36 cellular contexts compared by ENCODE assay signal in the genomic region with DNA sequence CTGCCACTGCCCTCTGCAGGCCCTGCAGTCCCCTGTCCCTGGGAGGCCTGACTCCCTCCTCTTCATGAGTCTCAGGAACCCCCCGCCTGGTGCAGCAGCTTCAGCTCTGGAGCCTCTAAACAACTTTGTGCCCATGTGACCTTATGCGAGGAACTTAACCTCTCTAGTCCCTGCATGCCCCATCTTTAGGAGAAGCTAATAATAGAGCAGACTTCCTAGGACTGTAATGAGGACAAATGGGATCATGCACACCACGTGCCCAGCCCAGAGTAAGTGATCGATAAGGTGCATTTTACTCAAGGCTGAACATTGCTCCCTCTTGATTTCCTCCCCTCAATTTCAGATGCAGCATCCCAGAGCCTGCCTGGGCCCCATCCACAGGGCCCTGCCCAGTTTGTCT. TPM values are rescaled to one million over a fixed set of nuclear protein-coding genes. Genes with fewer than 3 reads are reported as not detected.
"Had no signal": no experiment of that assay in that cellular context is flagged by ENCODE, and none has a peak within 500 bp of the region (broad histone marks: within the 10 kb centered on the region; RNA-seq: fewer than 3 reads in every experiment).

No MANE protein-coding gene starts in this region.

- H2AFZ ChIP-seq: PC-9 had no signal

- H3K36me3 ChIP-seq: adrenal gland, breast epithelium, SJCRH30, WERI-Rb-1 had no signal

- H3K9me3 ChIP-seq: adrenal gland, body of pancreas, breast epithelium, SJCRH30 had no signal

- H3K27me3 ChIP-seq: adrenal gland, body of pancreas, breast epithelium, SJCRH30 had no signal

- DNase-seq: activated CD4-positive, alpha-beta T cell treated with anti-CD3 and anti-CD28 coated beads, Interleukin-2, amount 10 ng/mL, durations not matched to agents 24 days and 14 days; activated CD4-positive, alpha-beta T cell treated with anti-CD3 and anti-CD28 coated beads, Interleukin-2, amount 50 U/mL, for 4 hours; activated CD8-positive, alpha-beta T cell treated with anti-CD3 and anti-CD28 coated beads for 36 hours; activated gamma-delta T cell treated with Interleukin-2 at 50 U/mL for 16 hours; activated naive CD4-positive, alpha-beta T cell treated with anti-CD3 and anti-CD28 coated beads for 36 hours; activated T-cell treated with anti-CD3 and anti-CD28 coated beads, Interleukin-2, amount 50 U/mL, for 24 hours; adrenal gland; body of pancreas; central memory CD4-positive, alpha-beta T cell; NCI-H1048; NCI-H1105 treated with DMSO at 0.1 percent for 48 hours; NCI-H1436; NCI-H1694; NCI-H1930; NCI-H2081 treated with DMSO at 0.1 percent for 48 hours; NCI-H226; NCI-H446 treated with DMSO at 0.1 percent for 48 hours; NCI-H524; NCI-H69; NK-92 treated with Interleukin-12 subunit alpha and Interleukin-12 subunit beta, amount 100 ng/mL, for 24 hours; PC-9; SHP77; SJCRH30; T1000; WERI-Rb-1 had no signal

- FAIRE-seq: astrocyte, RCC 7860 had no signal

- H3K4me1 ChIP-seq: adrenal gland, body of pancreas, breast epithelium, SJCRH30 had no signal

- ATAC-seq: activated CD8-positive, alpha-beta T cell treated with anti-CD3 and anti-CD28 coated beads for 36 hours; activated naive CD4-positive, alpha-beta T cell treated with anti-CD3 and anti-CD28 coated beads, Interleukin-2, amount 50 U/mL, for 72 hours; body of pancreas had no signal

- H3K27ac ChIP-seq: adrenal gland, body of pancreas, breast epithelium, PC-9, RWPE1, SJCRH30, SK-N-MC, WERI-Rb-1 had no signal

- H3K4me3 ChIP-seq: adrenal gland, body of pancreas, breast epithelium, PC-9, SJCRH30, SK-N-MC had no signal

- H3K4me2 ChIP-seq: PC-9 had no signal

RNA-seq across cellular contexts. Expression of gene KCNJ4, which starts 19.0 kb away (rescaled TPM):
- total RNA-seq: activated CD4-positive, alpha-beta T cell treated with anti-CD3 and anti-CD28 coated beads, Interleukin-2, amount 10 ng/mL, durations not matched to agents 24 days and 14 days; activated CD8-positive, alpha-beta memory T cell treated with anti-CD3 and anti-CD28 coated beads for 36 hours; activated CD8-positive, alpha-beta T cell treated with anti-CD3 and anti-CD28 coated beads for 36 hours; activated naive CD4-positive, alpha-beta T cell treated with anti-CD3 and anti-CD28 coated beads for 36 hours; activated naive CD4-positive, alpha-beta T cell treated with anti-CD3 and anti-CD28 coated beads, Interleukin-2, amount 50 U/mL, for 72 hours; activated T-helper 1 cell treated with anti-CD3 and anti-CD28 coated beads, Interleukin-12 subunit alpha, Interleukin-12 subunit beta, Interleukin-2, Interleukin-4 antibody, amounts not matched to agents 30 ng/mL and 10 ng/mL and 1 ng/mL, durations not matched to agents 14 hours and 24 hours and 36 hours; body of pancreas; breast epithelium; OCI-LY7; T-helper 1 cell treated with Interleukin-12 subunit alpha and Interleukin-12 subunit beta and Interleukin-4 antibody, amounts not matched to agents 30 ng/mL and 1 ng/mL, for 36 hours; T-helper 2 cell treated with Interferon-gamma antibody and Interleukin-4, amounts not matched to agents 100 ng/mL and 5 ng/mL, for 36 hours had no signal

RNA-seq across cellular contexts. Expression of gene KDELR3, which starts 31.9 kb away (rescaled TPM):
- total RNA-seq: OCI-LY7 had no signal
